In the genomic region with DNA sequence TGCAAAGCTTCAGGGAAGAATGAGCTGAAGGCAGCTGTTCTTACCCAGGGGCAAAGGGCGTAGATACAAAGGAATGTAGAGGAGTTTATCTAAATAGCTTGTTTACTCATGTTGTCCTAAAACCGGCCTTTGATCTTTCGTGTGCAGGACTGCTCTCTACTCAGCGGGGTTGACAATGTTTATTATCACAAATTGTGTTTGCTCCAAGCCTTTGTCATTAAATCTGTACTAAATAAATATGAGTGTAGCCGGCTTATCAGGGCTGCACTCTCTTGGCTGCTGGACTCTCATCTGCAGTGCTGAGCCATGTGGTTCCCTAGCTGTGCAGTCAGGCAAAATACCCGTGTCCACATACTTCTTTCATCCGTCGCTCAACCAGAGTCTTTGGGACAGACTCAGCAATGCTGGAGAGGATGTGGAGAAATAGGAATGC, we compare ENCODE assay signal across 1 cellular context.
TF ChIP-seq lines count a peak whose summit lies in the region.

No MANE protein-coding gene starts in this region.

TF ChIP-seq in HepG2, 621 proteins besides CTCF, POLR2A, EP300 and RAD21 (continued from another document and continues in another):
- TF ChIP-seq CHD4 (IDR thresholded peaks at IDR 0.05; ENCODE audit: borderline replicate concordance, low read length) (no peak), ZNF703 (CRISPR knock-in tag; IDR thresholded peaks at IDR 0.05; ENCODE audit: borderline replicate concordance) (peak; percentile 89), ZNF784 (CRISPR knock-in tag; IDR thresholded peaks at IDR 0.05; ENCODE audit: borderline replicate concordance) (no peak), ZFP41 (CRISPR knock-in tag; IDR thresholded peaks at IDR 0.05; ENCODE audit: borderline replicate concordance) (no peak), HNRNPLL (IDR thresholded peaks at IDR 0.05; ENCODE audit: low read depth, low read length, poor library complexity, severe bottlenecking) (no peak), ZNF513 (CRISPR knock-in tag; conservative IDR thresholded peaks at IDR 0.05) (no peak), CC2D1A (CRISPR knock-in tag; IDR thresholded peaks at IDR 0.05) (no peak), PAF1 (CRISPR knock-in tag; IDR thresholded peaks at IDR 0.05) (no peak), TBX2 (CRISPR knock-in tag; IDR thresholded peaks at IDR 0.05; ENCODE audit: borderline replicate concordance) (peak; percentile 92), ZNF12 (CRISPR knock-in tag; IDR thresholded peaks at IDR 0.05) (peak; percentile 53; the same call in 1 of the 2 replicates), ZFP36L2 (CRISPR knock-in tag; IDR thresholded peaks at IDR 0.05) (no peak), GFI1 (CRISPR knock-in tag; IDR thresholded peaks at IDR 0.05; ENCODE audit: borderline replicate concordance) (peak; percentile 100), HMGXB4 (CRISPR knock-in tag; IDR thresholded peaks at IDR 0.05; ENCODE audit: borderline replicate concordance in 1 of 2, low read depth in 1 of 2) (0 out of 4 replicates have a peak, but pooled peaks of 1 of the 2 experiments have one; percentile 21), ZNF10 (CRISPR knock-in tag; IDR thresholded peaks at IDR 0.05; ENCODE audit: borderline replicate concordance, low read depth) (no peak), CREM (IDR thresholded peaks at IDR 0.05) (peak; percentile 75), CREM (CRISPR knock-in tag; IDR thresholded peaks at IDR 0.05) (no peak), ZNF136 (CRISPR knock-in tag; IDR thresholded peaks at IDR 0.05; ENCODE audit: low read depth) (0 out of 2 replicates have a peak, but pooled peaks have one; percentile 55), KMT2B (CRISPR knock-in tag; IDR thresholded peaks at IDR 0.05) (peak; percentile 18; the same call in 1 of the 2 replicates), MED1 (CRISPR knock-in tag; IDR thresholded peaks at IDR 0.05) (peak; percentile 70), ZNF776 (CRISPR knock-in tag; IDR thresholded peaks at IDR 0.05) (no peak), ZHX1 (CRISPR knock-in tag; IDR thresholded peaks at IDR 0.05; ENCODE audit: low read depth) (no peak), SALL1 (CRISPR knock-in tag; IDR thresholded peaks at IDR 0.05) (peak; percentile 84), KLF13 (CRISPR knock-in tag; IDR thresholded peaks at IDR 0.05) (no peak), MEF2D (CRISPR knock-in tag; IDR thresholded peaks at IDR 0.05) (no peak), ZNF605 (CRISPR knock-in tag; IDR thresholded peaks at IDR 0.05) (0 out of 2 replicates have a peak, but pooled peaks have one; percentile 27), SRF (IDR thresholded peaks at IDR 0.05; ENCODE audit: low read depth, low read length) (no peak), SOX5 (CRISPR knock-in tag; IDR thresholded peaks at IDR 0.05; ENCODE audit: borderline replicate concordance) (peak; percentile 92), ZNF512B (CRISPR knock-in tag; IDR thresholded peaks at IDR 0.05; ENCODE audit: borderline replicate concordance) (no peak), ZBTB21 (CRISPR knock-in tag; IDR thresholded peaks at IDR 0.05) (no peak), ISX (CRISPR knock-in tag; conservative IDR thresholded peaks at IDR 0.05) (no peak), TCF12 (IDR thresholded peaks at IDR 0.05) (no peak), TCF12 (CRISPR knock-in tag; IDR thresholded peaks at IDR 0.05) (no peak), U2AF2 (IDR thresholded peaks at IDR 0.05; ENCODE audit: low read depth, low read length) (no peak), FOXP1 (IDR thresholded peaks at IDR 0.05) (peak; percentile 93), FOXP1 (CRISPR knock-in tag; IDR thresholded peaks at IDR 0.05) (peak; percentile 97), ZNF7 (CRISPR knock-in tag; IDR thresholded peaks at IDR 0.05) (no peak)
- TF ChIP-seq, protein P1, sequence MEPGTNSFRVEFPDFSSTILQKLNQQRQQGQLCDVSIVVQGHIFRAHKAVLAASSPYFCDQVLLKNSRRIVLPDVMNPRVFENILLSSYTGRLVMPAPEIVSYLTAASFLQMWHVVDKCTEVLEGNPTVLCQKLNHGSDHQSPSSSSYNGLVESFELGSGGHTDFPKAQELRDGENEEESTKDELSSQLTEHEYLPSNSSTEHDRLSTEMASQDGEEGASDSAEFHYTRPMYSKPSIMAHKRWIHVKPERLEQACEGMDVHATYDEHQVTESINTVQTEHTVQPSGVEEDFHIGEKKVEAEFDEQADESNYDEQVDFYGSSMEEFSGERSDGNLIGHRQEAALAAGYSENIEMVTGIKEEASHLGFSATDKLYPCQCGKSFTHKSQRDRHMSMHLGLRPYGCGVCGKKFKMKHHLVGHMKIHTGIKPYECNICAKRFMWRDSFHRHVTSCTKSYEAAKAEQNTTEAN (CRISPR knock-in tag; conservative IDR thresholded peaks at IDR 0.05): peak; percentile 62; the same call in 1 of the 2 replicates
- TF ChIP-seq, protein P2, sequence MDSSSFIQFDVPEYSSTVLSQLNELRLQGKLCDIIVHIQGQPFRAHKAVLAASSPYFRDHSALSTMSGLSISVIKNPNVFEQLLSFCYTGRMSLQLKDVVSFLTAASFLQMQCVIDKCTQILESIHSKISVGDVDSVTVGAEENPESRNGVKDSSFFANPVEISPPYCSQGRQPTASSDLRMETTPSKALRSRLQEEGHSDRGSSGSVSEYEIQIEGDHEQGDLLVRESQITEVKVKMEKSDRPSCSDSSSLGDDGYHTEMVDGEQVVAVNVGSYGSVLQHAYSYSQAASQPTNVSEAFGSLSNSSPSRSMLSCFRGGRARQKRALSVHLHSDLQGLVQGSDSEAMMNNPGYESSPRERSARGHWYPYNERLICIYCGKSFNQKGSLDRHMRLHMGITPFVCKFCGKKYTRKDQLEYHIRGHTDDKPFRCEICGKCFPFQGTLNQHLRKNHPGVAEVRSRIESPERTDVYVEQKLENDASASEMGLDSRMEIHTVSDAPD (CRISPR knock-in tag; IDR thresholded peaks at IDR 0.05): peak; percentile 57; the same call in 1 of the 2 replicates
- TF ChIP-seq, protein P3, sequence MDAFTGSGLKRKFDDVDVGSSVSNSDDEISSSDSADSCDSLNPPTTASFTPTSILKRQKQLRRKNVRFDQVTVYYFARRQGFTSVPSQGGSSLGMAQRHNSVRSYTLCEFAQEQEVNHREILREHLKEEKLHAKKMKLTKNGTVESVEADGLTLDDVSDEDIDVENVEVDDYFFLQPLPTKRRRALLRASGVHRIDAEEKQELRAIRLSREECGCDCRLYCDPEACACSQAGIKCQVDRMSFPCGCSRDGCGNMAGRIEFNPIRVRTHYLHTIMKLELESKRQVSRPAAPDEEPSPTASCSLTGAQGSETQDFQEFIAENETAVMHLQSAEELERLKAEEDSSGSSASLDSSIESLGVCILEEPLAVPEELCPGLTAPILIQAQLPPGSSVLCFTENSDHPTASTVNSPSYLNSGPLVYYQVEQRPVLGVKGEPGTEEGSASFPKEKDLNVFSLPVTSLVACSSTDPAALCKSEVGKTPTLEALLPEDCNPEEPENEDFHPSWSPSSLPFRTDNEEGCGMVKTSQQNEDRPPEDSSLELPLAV (CRISPR knock-in tag; conservative IDR thresholded peaks at IDR 0.05; ENCODE audit: low read depth): no peak
- TF ChIP-seq, protein P4, sequence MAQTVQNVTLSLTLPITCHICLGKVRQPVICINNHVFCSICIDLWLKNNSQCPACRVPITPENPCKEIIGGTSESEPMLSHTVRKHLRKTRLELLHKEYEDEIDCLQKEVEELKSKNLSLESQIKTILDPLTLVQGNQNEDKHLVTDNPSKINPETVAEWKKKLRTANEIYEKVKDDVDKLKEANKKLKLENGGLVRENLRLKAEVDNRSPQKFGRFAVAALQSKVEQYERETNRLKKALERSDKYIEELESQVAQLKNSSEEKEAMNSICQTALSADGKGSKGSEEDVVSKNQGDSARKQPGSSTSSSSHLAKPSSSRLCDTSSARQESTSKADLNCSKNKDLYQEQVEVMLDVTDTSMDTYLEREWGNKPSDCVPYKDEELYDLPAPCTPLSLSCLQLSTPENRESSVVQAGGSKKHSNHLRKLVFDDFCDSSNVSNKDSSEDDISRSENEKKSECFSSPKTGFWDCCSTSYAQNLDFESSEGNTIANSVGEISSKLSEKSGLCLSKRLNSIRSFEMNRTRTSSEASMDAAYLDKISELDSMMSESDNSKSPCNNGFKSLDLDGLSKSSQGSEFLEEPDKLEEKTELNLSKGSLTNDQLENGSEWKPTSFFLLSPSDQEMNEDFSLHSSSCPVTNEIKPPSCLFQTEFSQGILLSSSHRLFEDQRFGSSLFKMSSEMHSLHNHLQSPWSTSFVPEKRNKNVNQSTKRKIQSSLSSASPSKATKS (CRISPR knock-in tag; IDR thresholded peaks at IDR 0.05): no peak
- TF ChIP-seq, protein P5, sequence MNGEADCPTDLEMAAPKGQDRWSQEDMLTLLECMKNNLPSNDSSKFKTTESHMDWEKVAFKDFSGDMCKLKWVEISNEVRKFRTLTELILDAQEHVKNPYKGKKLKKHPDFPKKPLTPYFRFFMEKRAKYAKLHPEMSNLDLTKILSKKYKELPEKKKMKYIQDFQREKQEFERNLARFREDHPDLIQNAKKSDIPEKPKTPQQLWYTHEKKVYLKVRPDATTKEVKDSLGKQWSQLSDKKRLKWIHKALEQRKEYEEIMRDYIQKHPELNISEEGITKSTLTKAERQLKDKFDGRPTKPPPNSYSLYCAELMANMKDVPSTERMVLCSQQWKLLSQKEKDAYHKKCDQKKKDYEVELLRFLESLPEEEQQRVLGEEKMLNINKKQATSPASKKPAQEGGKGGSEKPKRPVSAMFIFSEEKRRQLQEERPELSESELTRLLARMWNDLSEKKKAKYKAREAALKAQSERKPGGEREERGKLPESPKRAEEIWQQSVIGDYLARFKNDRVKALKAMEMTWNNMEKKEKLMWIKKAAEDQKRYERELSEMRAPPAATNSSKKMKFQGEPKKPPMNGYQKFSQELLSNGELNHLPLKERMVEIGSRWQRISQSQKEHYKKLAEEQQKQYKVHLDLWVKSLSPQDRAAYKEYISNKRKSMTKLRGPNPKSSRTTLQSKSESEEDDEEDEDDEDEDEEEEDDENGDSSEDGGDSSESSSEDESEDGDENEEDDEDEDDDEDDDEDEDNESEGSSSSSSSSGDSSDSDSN (CRISPR knock-in tag; IDR thresholded peaks at IDR 0.05): no peak
